Comparison of ENCODE assay signal across 23 cellular contexts in the genomic region with DNA sequence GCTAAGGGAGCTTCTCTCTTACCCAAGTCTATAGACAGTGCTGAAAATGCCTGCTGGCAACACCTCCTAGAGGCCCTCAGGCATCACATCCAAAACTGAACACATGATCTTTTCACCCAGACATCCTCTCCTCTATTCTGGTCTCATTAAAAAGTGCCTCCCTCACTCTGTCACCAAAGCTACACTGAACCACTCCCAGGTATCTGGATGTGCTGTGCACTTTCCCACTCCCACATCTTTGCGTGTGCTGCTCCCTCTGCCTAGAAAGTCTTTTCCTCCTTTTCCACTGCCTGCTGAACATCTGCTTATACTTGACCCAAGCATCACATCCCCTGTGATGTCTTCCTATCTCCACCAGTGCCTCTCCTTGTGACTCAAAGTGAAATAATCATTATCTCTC. TPM values are rescaled to one million over a fixed set of nuclear protein-coding genes. Genes with fewer than 3 reads are reported as not detected.
A peak's percentile ranks its signal among the peaks of the same experiment; 100 is the strongest.
DNase-seq lines count a peak whose midpoint lies in the region; ATAC-seq, FAIRE-seq and TF ChIP-seq lines count a peak whose summit lies in the region.
"Had no signal": no experiment of that assay in that cellular context is flagged by ENCODE, and none has a peak within 500 bp of the region (broad histone marks: within the 10 kb centered on the region; RNA-seq: fewer than 3 reads in every experiment).

No MANE protein-coding gene starts in this region.

- TF ChIP-seq CTCF in IMR-90 (conservative IDR thresholded peaks at IDR 0.05; ENCODE audit: low read depth, low read length): no peak
- TF ChIP-seq CTCF in K562 (IDR thresholded peaks at IDR 0.05 in 2 of 3, conservative IDR thresholded peaks at IDR 0.05 in 1 of 3; ENCODE audit: insufficient read depth in 2 of 3, low read depth in 1 of 3, low read length in 3 of 3): no peak
- no peak for TF ChIP-seq CTCF in endothelial cell (IDR thresholded peaks at IDR 0.05; ENCODE audit: unreplicated experiment)
- TF ChIP-seq CTCF in kidney (IDR thresholded peaks at IDR 0.05; ENCODE audit: borderline replicate concordance, extremely low read depth, insufficient read depth): no peak

- H3K79me1 ChIP-seq in IMR-90 (ENCODE audit: low read depth in 1 of 2, low read length in 2 of 2) (peaks cover 3 to 28% of the 10 kb centered on the region in 2 experiments), trophoblast cell (ENCODE audit: low read length) (peaks cover 8% of the 10 kb centered on the region)

- peak overlapping the region; percentile 64 for H3K4ac ChIP-seq in IMR-90 (ENCODE audit: low read depth, low read length)
- no peak overlapping the region for H3K4ac ChIP-seq in trophoblast cell (ENCODE audit: low read depth, low read length)

- no peak for TF ChIP-seq POLR2A in IMR-90 (IDR thresholded peaks at IDR 0.05; ENCODE audit: low read depth, low read length)
- TF ChIP-seq POLR2A in K562 (conservative IDR thresholded peaks at IDR 0.05): no peak

- H2BK5ac ChIP-seq in IMR-90 (ENCODE audit: low read depth, low read length, poor library complexity, severe bottlenecking) (no peak overlapping the region), trophoblast cell (ENCODE audit: low read depth, low read length, poor library complexity) (no peak overlapping the region)

- H3K79me2 ChIP-seq in K562 (ENCODE audit: control insufficient read depth, insufficient read depth, low read length) (peaks cover 4% of the 10 kb centered on the region), trophoblast cell (ENCODE audit: control insufficient read depth, insufficient read depth, low read length, poor library complexity) (peaks cover 1% of the 10 kb centered on the region)

- BruUV-seq in IMR-90 (replicated peaks; lab: Mats Ljungman, UMichigan) (no TSS peak), K562 (replicated peaks; lab: Mats Ljungman, UMichigan) (no TSS peak)

- peak overlapping the region; percentile 71; the same call in 1 of the 2 replicates for H3K23ac ChIP-seq in IMR-90 (ENCODE audit: low read depth, low read length)
- H3K23ac ChIP-seq in trophoblast cell (ENCODE audit: low read length): no peak overlapping the region

- no peak overlapping the region for H3K56ac ChIP-seq in IMR-90 (ENCODE audit: extremely low read depth, insufficient read depth, low read length)

- H3K4me3 ChIP-seq in IMR-90 (ENCODE audit: insufficient read depth, low read depth, low read length) (no peak overlapping the region), K562 (no peak overlapping the region), trophoblast cell (ENCODE audit: low read depth, low read length) (no peak overlapping the region), kidney (ENCODE audit: low read length in 2 of 2) (no peak overlapping the region)
- H3K4me3 ChIP-seq: A549; BLaER1 treated with 17β-estradiol and CSF1 and Interleukin-3, amounts not matched to agents 10 nM and 100 nM had no signal

- H2AK5ac ChIP-seq in IMR-90 (ENCODE audit: low read depth, low read length) (peak overlapping the region; percentile 88), trophoblast cell (ENCODE audit: low read length) (no peak overlapping the region)

- H3K9me3 Mint-ChIP-seq in endothelial cell (ENCODE audit: unreplicated experiment): no peaks in the 10 kb centered on the region
- H3K9me3 Mint-ChIP-seq: CD4-positive, alpha-beta T cell had no signal

- H3K9me1 ChIP-seq in IMR-90 (ENCODE audit: insufficient read depth, low read length) (0 out of 2 replicates have a peak, but pooled peaks cover 7% of the 10 kb centered on the region), K562 (ENCODE audit: control insufficient read depth, insufficient read depth, low read length) (no peaks in the 10 kb centered on the region)

- H4K5ac ChIP-seq in IMR-90 (ENCODE audit: low read depth, low read length): no peak overlapping the region

- no peak overlapping the region for H2BK12ac ChIP-seq in trophoblast cell (ENCODE audit: low read length)

- H3K18ac ChIP-seq in IMR-90 (ENCODE audit: low read depth, low read length) (peak overlapping the region; percentile 42; the same call in 1 of the 2 replicates), trophoblast cell (ENCODE audit: low read length) (no peak overlapping the region)

- intact Hi-C loops in IMR-90 (cut with micrococcal nuclease): no loop called here
- intact Hi-C loops in K562 (cut with micrococcal nuclease): no loop called here
- intact Hi-C loops in kidney (cut with DNase I): no loop called here

- no CpG with 5 or more reads among the region's 1 CpG for WGBS in IMR-90 (ENCODE audit: extremely low coverage in 2 of 2, insufficient read length in 1 of 2), 2 experiments
- 36% methylated on average over 1 of the region's 1 CpG for WGBS in K562 (ENCODE audit: insufficient coverage, low coverage, missing lambda C conversion rate)
- WGBS in trophoblast cell (ENCODE audit: extremely low coverage, insufficient coverage, insufficient read length): no CpG with 5 or more reads among the region's 1 CpG

- no peaks in the 10 kb centered on the region for H3K36me3 ChIP-seq in IMR-90 (ENCODE audit: control insufficient read depth, insufficient read depth, low read length)
- H3K36me3 ChIP-seq in K562 (ENCODE audit: control insufficient read depth, insufficient read depth, low read length): no peaks in the 10 kb centered on the region
- H3K36me3 ChIP-seq in trophoblast cell (ENCODE audit: control insufficient read depth in 1 of 2, insufficient read depth in 2 of 2, low read length in 2 of 2): no peaks in the 10 kb centered on the region
- no peaks in the 10 kb centered on the region for H3K36me3 ChIP-seq in kidney (ENCODE audit: control insufficient read depth in 1 of 2, insufficient read depth in 2 of 2, low read length in 2 of 2)
- H3K36me3 ChIP-seq: BLaER1 treated with 17β-estradiol and CSF1 and Interleukin-3, amounts not matched to agents 10 nM and 100 nM had no signal

- H3K4me1 ChIP-seq in IMR-90 (ENCODE audit: control insufficient read depth, insufficient read depth, low read length) (peaks cover 7% of the 10 kb centered on the region), K562 (replicated peaks in 1 of 2; ENCODE audit: control insufficient read depth in 2 of 2, insufficient read depth in 2 of 2, low read length in 2 of 2) (peaks cover 8 to 22% of the 10 kb centered on the region in 2 experiments; a peak in 4 of 5 replicates), trophoblast cell (ENCODE audit: control insufficient read depth in 1 of 2, insufficient read depth in 2 of 2, low read length in 2 of 2) (peaks cover 0 to 2% of the 10 kb centered on the region in 2 experiments), kidney (ENCODE audit: control insufficient read depth in 1 of 2, insufficient read depth in 1 of 2, low read depth in 1 of 2, low read length in 2 of 2) (peaks cover 0 to 3% of the 10 kb centered on the region in 2 donors)

- H3K27ac ChIP-seq in IMR-90 (ENCODE audit: insufficient read depth, low read length): no peak overlapping the region
- H3K27ac ChIP-seq in K562 (ENCODE audit: extremely low read depth, low read depth, low read length): no peak overlapping the region
- H3K27ac ChIP-seq in trophoblast cell (ENCODE audit: low read depth, low read length): no peak overlapping the region
- no peak overlapping the region for H3K27ac ChIP-seq in kidney (ENCODE audit: low read depth in 2 of 2, low read length in 2 of 2)
- H3K27ac ChIP-seq: BLaER1 treated with 17β-estradiol and CSF1 and Interleukin-3, amounts not matched to agents 10 nM and 100 nM had no signal

- peaks cover 13% of the 10 kb centered on the region for H3K27me3 Mint-ChIP-seq in endothelial cell (ENCODE audit: unreplicated experiment)

- H3K27me3 ChIP-seq in IMR-90 (ENCODE audit: control insufficient read depth, insufficient read depth, low read length) (no peaks in the 10 kb centered on the region), K562 (ENCODE audit: control insufficient read depth in 2 of 2, insufficient read depth in 2 of 2, low read length in 2 of 2) (no peaks in the 10 kb centered on the region; a peak in 1 of 5 replicates), trophoblast cell (ENCODE audit: insufficient read depth, low read length) (no peaks in the 10 kb centered on the region)
- H3K27me3 ChIP-seq: BE2C; BLaER1 treated with 17β-estradiol and CSF1 and Interleukin-3, amounts not matched to agents 10 nM and 100 nM had no signal

- peak overlapping the region; percentile 51 for H2BK120ac ChIP-seq in IMR-90 (ENCODE audit: low read depth, low read length)
- no peak overlapping the region for H2BK120ac ChIP-seq in trophoblast cell (ENCODE audit: insufficient read depth, low read length, poor library complexity)

- TF ChIP-seq RAD21 in IMR-90 (IDR thresholded peaks at IDR 0.05; ENCODE audit: low read length) (no peak), K562 (CRISPR knock-in tag; conservative IDR thresholded peaks at IDR 0.05 in 1 of 2, IDR thresholded peaks at IDR 0.05 in 1 of 2) (no peak)

- H3K4me3 Mint-ChIP-seq in endothelial cell (ENCODE audit: unreplicated experiment): peak overlapping the region; percentile 2
- H3K4me3 Mint-ChIP-seq: CD14-positive monocyte; CD4-positive, alpha-beta T cell had no signal

- H4K12ac ChIP-seq in trophoblast cell (ENCODE audit: low read depth, low read length): no peak overlapping the region

- H2AFZ ChIP-seq in IMR-90 (replicated peaks; ENCODE audit: low read length, poor library complexity): no peak overlapping the region
- H2AFZ ChIP-seq in K562 (ENCODE audit: low read depth, low read length): no peak overlapping the region
- H2AFZ ChIP-seq in trophoblast cell (ENCODE audit: insufficient read depth, low read length, poor library complexity): no peak overlapping the region

- H2AK9ac ChIP-seq in IMR-90 (replicated peaks; ENCODE audit: low read depth, low read length, poor library complexity): no peak overlapping the region

- POLR2A ChIA-PET in IMR-90 (lab: Charles Lee; ENCODE audit: unreplicated experiment): no interaction called here
- POLR2A ChIA-PET in K562 (lab: Yijun Ruan, JAX): interaction anchor here (0.7 to 2.2 kb wide), 4 partner anchors 11 to 54 kb away, joined by 3 to 4 read pairs (median 4); no protein-coding TSS in a partner anchor

- H2BK15ac ChIP-seq in IMR-90 (ENCODE audit: low read depth, low read length): peak overlapping the region; percentile 75

- H3K36me3 Mint-ChIP-seq in endothelial cell (ENCODE audit: low read depth, unreplicated experiment): peaks cover 8% of the 10 kb centered on the region

- TF ChIP-seq EP300 in K562 (IDR thresholded peaks at IDR 0.05; ENCODE audit: low read length): no peak

- in situ Hi-C loops in IMR-90 (cut with MboI; ENCODE audit: low sequenced_read_pairs) (no loop called here), K562 (cut with MboI) (no loop called here)

- dilution Hi-C loops in IMR-90 (cut with HindIII; ENCODE audit: low sequenced_read_pairs, unreplicated experiment): no loop called here

- H3K4me2 ChIP-seq in IMR-90 (ENCODE audit: low read depth, low read length) (no peak overlapping the region), K562 (ENCODE audit: insufficient read depth, low read length) (no peak overlapping the region), trophoblast cell (ENCODE audit: low read length) (no peak overlapping the region)
- H3K4me2 ChIP-seq: A549; BLaER1 treated with 17β-estradiol and CSF1 and Interleukin-3, amounts not matched to agents 10 nM and 100 nM had no signal

- no peak overlapping the region for H3K9ac ChIP-seq in IMR-90 (ENCODE audit: low read depth, low read length)
- H3K9ac ChIP-seq in K562 (ENCODE audit: insufficient read depth in 1 of 2, low read depth in 2 of 2, low read length in 2 of 2): no peak overlapping the region; a peak in 1 of 4 replicates
- no peak overlapping the region for H3K9ac ChIP-seq in trophoblast cell (ENCODE audit: low read length)
- no peak overlapping the region for H3K9ac ChIP-seq in kidney (ENCODE audit: low read length in 2 of 2)
- H3K9ac ChIP-seq: BLaER1 treated with 17β-estradiol and CSF1 and Interleukin-3, amounts not matched to agents 10 nM and 100 nM had no signal

- H3K9me3 ChIP-seq in IMR-90 (ENCODE audit: control insufficient read depth, insufficient read depth, low read length) (no peaks in the 10 kb centered on the region), K562 (replicated peaks; ENCODE audit: control insufficient read depth, insufficient read depth, low read depth, low read length) (no peaks in the 10 kb centered on the region), trophoblast cell (ENCODE audit: insufficient read depth, low read depth, low read length) (no peaks in the 10 kb centered on the region), kidney (ENCODE audit: control insufficient read depth in 1 of 2, low read length in 2 of 2) (no peaks in the 10 kb centered on the region)
- H3K9me3 ChIP-seq: A549; BE2C; BLaER1 treated with 17β-estradiol and CSF1 and Interleukin-3, amounts not matched to agents 10 nM and 100 nM had no signal

- CTCF ChIA-PET in IMR-90 (lab: Yijun Ruan, JAX): no interaction called here
- CTCF ChIA-PET in K562 (lab: Yijun Ruan, JAX; ENCODE audit: low intra/inter-chr PET ratio): no interaction called here

- DNase-seq in IMR-90 (no peak), K562 (ENCODE audit: extremely low read depth in 1 of 4, low spot score in 3 of 4) (no peak), endothelial cell (ENCODE audit: low spot score) (no peak), trophoblast cell (no peak), kidney (no peak), frontal cortex (ENCODE audit: low spot score in 2 of 2) (no peak), HK-2 (ENCODE audit: unreplicated experiment) (no peak)
- DNase-seq: 8988T; ACHN; AML-193; BE2C; Calu3; CD4-positive, alpha-beta T cell; COR-L47; DND-41; GOT3; H7; HCEC 1CT had no signal

- no peak overlapping the region for H3K27ac Mint-ChIP-seq in endothelial cell (ENCODE audit: unreplicated experiment)
- H3K27ac Mint-ChIP-seq: CD14-positive monocyte; CD4-positive, alpha-beta T cell had no signal

- no peak for FAIRE-seq in K562 (lab: Jason Lieb, UNC)
- no peak for FAIRE-seq in kidney (lab: Jason Lieb, UNC)
- no peak for FAIRE-seq in frontal cortex (lab: Jason Lieb, UNC)
- FAIRE-seq: A549, G401.6, GM12892 had no signal

- H3K4me1 Mint-ChIP-seq in endothelial cell (ENCODE audit: unreplicated experiment): peaks cover 46% of the 10 kb centered on the region

- H4K91ac ChIP-seq in IMR-90 (ENCODE audit: insufficient read depth, low read depth, low read length): peak overlapping the region; percentile 75
- peak overlapping the region; percentile 8 for H4K91ac ChIP-seq in trophoblast cell (ENCODE audit: low read depth, low read length)

- peak overlapping the region; percentile 56 for H2BK20ac ChIP-seq in IMR-90 (ENCODE audit: low read depth, low read length)

- peak overlapping the region; percentile 55; the same call in 1 of the 2 replicates for H3K14ac ChIP-seq in IMR-90 (replicated peaks; ENCODE audit: low read depth, low read length)
- no peak overlapping the region for H3K14ac ChIP-seq in trophoblast cell (ENCODE audit: low read length)

- H4K20me1 ChIP-seq in IMR-90 (ENCODE audit: insufficient read depth, low read length) (peaks cover 1% of the 10 kb centered on the region), K562 (replicated peaks; ENCODE audit: control insufficient read depth, insufficient read depth, low read length) (no peaks in the 10 kb centered on the region)

- H4K8ac ChIP-seq in IMR-90 (ENCODE audit: low read depth in 2 of 2, low read length in 2 of 2): peak overlapping the region in 1 of 2 experiments; percentile 11; a peak in 1 of 4 replicates
- no peak overlapping the region for H4K8ac ChIP-seq in trophoblast cell (ENCODE audit: low read depth, low read length)

- ATAC-seq in IMR-90 (ENCODE audit: low read depth) (no peak), K562 (no peak)
- ATAC-seq: A549 had no signal

RNA-seq across cellular contexts. Expression of a gene that starts 4.9 kb away (rescaled TPM):
- total RNA-seq in IMR-90 (2012; rRNA removed) (290 and 1,344 TPM in 2 replicates), K562 (2014; rRNA removed) (304 and 331 TPM in 2 replicates), K562 (2014; rRNA removed; fragmentation: Illumina TruSeq; extraction: Trizol) (656 and 729 TPM in 2 replicates), K562 (2015; rRNA removed; fragmentation: Illumina TruSeq; extraction: Trizol) (436 and 447 TPM in 2 replicates), K562 (2021) (357 and 363 TPM in 2 replicates), endothelial cell (ENCODE audit: unreplicated experiment) (422 TPM), kidney (576 TPM), frontal cortex (934 TPM)
- polyA plus RNA-seq in IMR-90 (2012; rRNA removed) (774 and 970 TPM in 2 replicates), K562 (2011; rRNA removed) (225 and 326 TPM in 2 replicates), K562 (2014; fragmentation: Illumina TruSeq; extraction: Trizol) (457 and 479 TPM in 2 replicates), K562 (2014; fragmentation: Nextera tagmentation; extraction: Ambion mirVana) (1,000 to 10,000 TPM; 1,257 to 1,855 TPM), K562 (2014; rRNA removed) (316 and 329 TPM in 2 replicates), kidney (ENCODE audit: insufficient read depth, low read depth, low replicate concordance) (633 TPM)
- 56.0 and 99.9 TPM in 2 replicates for polyA plus RNA-seq in IMR-90 (2012; cell fraction: cytosol; rRNA removed)
- polyA plus RNA-seq in IMR-90 (2012; cell fraction: nucleus; rRNA removed; ENCODE audit: low replicate concordance): 20.2 and 214 TPM in 2 replicates
- 47.4 and 171 TPM in 2 replicates for total RNA-seq in K562 (2011; cell fraction: chromatin; rRNA removed; ENCODE audit: low replicate concordance)
- total RNA-seq in K562 (2011; cell fraction: nucleolus; rRNA removed): 27.7 and 36.5 TPM in 2 replicates
- total RNA-seq in K562 (2011; cell fraction: nucleoplasm; rRNA removed): 119 and 209 TPM in 2 replicates
- polyA plus RNA-seq in K562 (2011; cell fraction: cytosol; rRNA removed): 55.4 and 201 TPM in 2 replicates
- polyA plus RNA-seq in K562 (2011; cell fraction: nucleus; rRNA removed): 55.4 and 96.4 TPM in 2 replicates
- polyA plus RNA-seq in K562 (2012): 409 and 511 TPM in 2 replicates
- 319 and 344 TPM in 2 replicates for polyA minus RNA-seq in K562 (2011; rRNA and poly(A)+ RNA removed)
- polyA minus RNA-seq in K562 (2011; cell fraction: cytosol; rRNA and poly(A)+ RNA removed): 93.9 and 115 TPM in 2 replicates
- 54.7 and 100 TPM in 2 replicates for polyA minus RNA-seq in K562 (2011; cell fraction: nucleus; rRNA and poly(A)+ RNA removed)
- 455 and 462 TPM in 2 replicates for polyA plus RNA-seq in trophoblast cell (2013)

RNA-seq across cellular contexts. Expression of a gene that starts 26.1 kb away (rescaled TPM):
- total RNA-seq in IMR-90 (2012; rRNA removed): 0.18 and 0.28 TPM in 2 replicates
- 0.06 and 0.12 TPM in 2 replicates for polyA plus RNA-seq in IMR-90 (2012; rRNA removed)
- not detected in 2 replicates for polyA plus RNA-seq in IMR-90 (2012; cell fraction: cytosol; rRNA removed)
- 0.18 and 0.49 TPM in 2 replicates for polyA plus RNA-seq in IMR-90 (2012; cell fraction: nucleus; rRNA removed; ENCODE audit: low replicate concordance)
- total RNA-seq in K562 (2011; cell fraction: chromatin; rRNA removed; ENCODE audit: low replicate concordance): 0.51 and 0.72 TPM in 2 replicates
- 0.79 TPM in 1 of 2 replicates, not detected in the other for total RNA-seq in K562 (2011; cell fraction: nucleolus; rRNA removed)
- total RNA-seq in K562 (2011; cell fraction: nucleoplasm; rRNA removed): not detected in 2 replicates
- total RNA-seq in K562 (2014; rRNA removed): 0.68 TPM in 1 of 2 replicates, not detected in the other
- total RNA-seq in K562 (2014; rRNA removed; fragmentation: Illumina TruSeq; extraction: Trizol): 0.22 and 0.38 TPM in 2 replicates
- total RNA-seq in K562 (2015; rRNA removed; fragmentation: Illumina TruSeq; extraction: Trizol): not detected in 2 replicates
- not detected in 2 replicates for total RNA-seq in K562 (2021)
- not detected in 2 replicates for polyA plus RNA-seq in K562 (2011; rRNA removed)
- not detected in 2 replicates for polyA plus RNA-seq in K562 (2011; cell fraction: cytosol; rRNA removed)
- polyA plus RNA-seq in K562 (2011; cell fraction: nucleus; rRNA removed): 0.24 TPM in 1 of 2 replicates, not detected in the other
- polyA plus RNA-seq in K562 (2012): 0.26 TPM in 1 of 2 replicates, not detected in the other
- polyA plus RNA-seq in K562 (2014; fragmentation: Illumina TruSeq; extraction: Trizol): 0.10 TPM in 1 of 2 replicates, not detected in the other
- polyA plus RNA-seq in K562 (2014; fragmentation: Nextera tagmentation; extraction: Ambion mirVana): not detected
- polyA plus RNA-seq in K562 (2014; rRNA removed): 0.28 TPM in 1 of 2 replicates, not detected in the other
- 0.33 and 0.39 TPM in 2 replicates for polyA minus RNA-seq in K562 (2011; rRNA and poly(A)+ RNA removed)
- polyA minus RNA-seq in K562 (2011; cell fraction: cytosol; rRNA and poly(A)+ RNA removed): not detected in 2 replicates
- 0.44 TPM in 1 of 2 replicates, not detected in the other for polyA minus RNA-seq in K562 (2011; cell fraction: nucleus; rRNA and poly(A)+ RNA removed)
- total RNA-seq in endothelial cell (ENCODE audit: unreplicated experiment): not detected
- 0.15 TPM in 1 of 2 replicates, not detected in the other for polyA plus RNA-seq in trophoblast cell (2013)
- not detected for total RNA-seq in kidney
- not detected for polyA plus RNA-seq in kidney (ENCODE audit: insufficient read depth, low read depth, low replicate concordance)
- 0.41 TPM for total RNA-seq in frontal cortex
- total RNA-seq: CD4-positive, alpha-beta T cell; H7 had no signal
